ENCODE assay signal across 8 cellular contexts in the genomic region with DNA sequence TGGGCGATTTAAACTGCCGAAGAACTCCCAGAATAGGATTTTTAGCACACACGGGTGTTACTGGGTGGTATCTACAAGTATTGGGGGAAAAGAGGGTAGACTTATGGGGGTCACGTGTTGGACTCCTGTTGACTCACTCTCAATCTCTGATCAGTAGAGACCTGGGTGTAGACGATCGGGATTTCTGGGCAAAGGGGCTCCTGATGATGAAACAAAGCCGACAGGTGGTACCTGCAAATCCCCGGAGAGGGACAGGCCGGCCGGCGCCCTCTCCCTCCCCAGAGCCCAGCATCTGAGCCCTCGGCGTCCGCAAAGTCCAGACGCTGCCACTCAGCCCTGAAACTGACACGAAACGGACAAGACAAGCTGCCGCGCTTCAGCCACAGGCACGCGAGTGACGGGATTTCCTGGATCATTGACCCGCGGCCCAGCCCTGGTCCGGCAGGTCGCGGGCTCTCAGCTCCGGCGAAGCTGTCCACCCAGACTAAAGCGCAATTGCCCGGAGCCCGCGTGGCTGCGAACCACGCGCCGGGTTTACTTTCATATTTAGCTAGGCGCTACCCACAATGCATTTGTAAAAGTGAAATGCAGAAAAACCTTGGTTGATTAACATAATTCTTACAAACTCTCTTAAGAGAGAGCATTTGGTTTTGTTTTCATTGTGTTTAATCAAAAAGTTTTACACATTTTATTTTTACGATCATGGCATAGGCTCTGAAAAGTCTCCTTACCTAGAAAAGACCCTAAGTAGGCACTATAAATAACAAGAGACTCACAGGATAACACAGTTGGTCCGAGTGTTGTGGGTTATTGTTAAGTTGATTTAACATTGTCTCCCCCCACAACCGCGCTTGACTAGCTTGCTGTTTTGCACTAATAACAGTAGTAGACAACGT.
DNase-seq lines count a peak whose midpoint lies in the region; ATAC-seq and TF ChIP-seq lines count a peak whose summit lies in the region.

No MANE protein-coding gene starts in this region.

- ATAC-seq in GM21515 (IDR thresholded peaks at IDR 0.05; ENCODE audit: unreplicated experiment), result peak; percentile 79

- TF ChIP-seq POLR2A in erythroblast (IDR thresholded peaks at IDR 0.05; ENCODE audit: low read length), result peak; percentile 62

- peak overlapping the region; percentile 43 for H3K4me3 ChIP-seq in mucosa of stomach (ENCODE audit: low read length)

- H3K9me3 ChIP-seq in mucosa of stomach (ENCODE audit: control insufficient read depth, low read length), result no peaks in the 10 kb centered on the region

- no peaks in the 10 kb centered on the region for H3K36me3 ChIP-seq in mucosa of stomach (ENCODE audit: control insufficient read depth, insufficient read depth, low read length)

- H3K4me1 ChIP-seq in mucosa of stomach (ENCODE audit: control insufficient read depth, insufficient read depth, low read length), result no peaks in the 10 kb centered on the region

- DNase-seq in DMS 273 (lab: John Stamatoyannopoulos, UW; ENCODE audit: unreplicated experiment) (peak; percentile 95), HuH-7 (ENCODE audit: low spot score) (peak; percentile 67), OCI-M2 (lab: John Stamatoyannopoulos, UW; ENCODE audit: unreplicated experiment) (peak; percentile 91), erythroblast (lab: John Stamatoyannopoulos, UW) (peak; percentile 85 to 90)
- DNase-seq in activated T-cell treated with anti-CD3 and anti-CD28 coated beads, Interleukin-2, amount 50 U/mL, for 1 hour, result peak; percentile 68
- peak; percentile 68 for DNase-seq in stimulated activated CD8-positive, alpha-beta memory T cell treated with anti-CD3 and anti-CD28 coated beads, Interleukin-4, amount 100 ng/mL, for 48 hours

- peak overlapping the region; percentile 79 for H3K9ac ChIP-seq in mucosa of stomach (ENCODE audit: low read length)

- H3K27me3 ChIP-seq in mucosa of stomach (ENCODE audit: control insufficient read depth, insufficient read depth, low read length), result no peaks in the 10 kb centered on the region

Comparison
In these comparisons a context has a peak if more than half of its experiments do, and no peak if none do; other contexts are left out.
1. Peak in every context shown above with its lines: DNase-seq, ATAC-seq and H3K4me3 ChIP-seq.